8 cellular contexts compared by ENCODE assay signal in genomic region chr17:28612936-28613872, GRCh38. TPM values are rescaled to one million over a fixed set of nuclear protein-coding genes. Genes with fewer than 3 reads are reported as not detected.
A peak's percentile ranks its signal among the peaks of the same experiment; 100 is the strongest.
DNase-seq lines count a peak whose midpoint lies in the region; ATAC-seq, FAIRE-seq and TF ChIP-seq lines count a peak whose summit lies in the region.

No MANE protein-coding gene starts in this region.

- H4K8ac ChIP-seq in mesenchymal stem cell (ENCODE audit: low read length) = no peak overlapping the region

- no peak overlapping the region for H4K91ac ChIP-seq in mesenchymal stem cell (ENCODE audit: low read length)

- no peak overlapping the region for H2AK5ac ChIP-seq in mesenchymal stem cell (ENCODE audit: low read length, severe bottlenecking)

- H3K9me3 ChIP-seq in CD4-positive, alpha-beta T cell (ENCODE audit: control insufficient read depth, low read length) = no peaks in the 10 kb centered on the region
- H3K9me3 ChIP-seq in mesenchymal stem cell (ENCODE audit: control insufficient read depth, low read length) (no peaks in the 10 kb centered on the region), upper lobe of right lung (no peaks in the 10 kb centered on the region)

- POLR2A ChIA-PET in CD4-positive, alpha-beta T cell (lab: Charles Lee) = interaction anchor here (2.3 kb wide), 1 partner anchor 14 kb away, joined by 9 read pairs; no protein-coding TSS in a partner anchor
- POLR2A ChIA-PET in HEK293T (lab: Yijun Ruan, JAX) = interaction anchor here (0.6 to 1.2 kb wide), 2 partner anchors 14 to 32 kb away, joined by 3 read pairs; no protein-coding TSS in a partner anchor

- TF ChIP-seq CTCF in CD4-positive, alpha-beta T cell (IDR thresholded peaks at IDR 0.05) = peak; percentile 86
- TF ChIP-seq CTCF in upper lobe of right lung (IDR thresholded peaks at IDR 0.05) = peak; percentile 64

- H2AFZ ChIP-seq in mesenchymal stem cell (ENCODE audit: low read depth, low read length) = no peak overlapping the region

- H3K9me3 Mint-ChIP-seq in CD4-positive, alpha-beta T cell = no peaks in the 10 kb centered on the region

- no peak overlapping the region for H3K4me3 ChIP-seq in mesenchymal stem cell (ENCODE audit: insufficient read depth in 1 of 2, low read depth in 1 of 2, low read length in 2 of 2)
- H3K4me3 ChIP-seq in upper lobe of right lung = no peak overlapping the region

- H3K23ac ChIP-seq in mesenchymal stem cell (ENCODE audit: low read length in 2 of 2) = no peak overlapping the region

- H3K4me1 ChIP-seq in mesenchymal stem cell (ENCODE audit: control insufficient read depth, insufficient read depth, low read depth, low read length) = no peaks in the 10 kb centered on the region
- no peaks in the 10 kb centered on the region for H3K4me1 ChIP-seq in upper lobe of right lung

- no peak overlapping the region for H3K4ac ChIP-seq in mesenchymal stem cell (ENCODE audit: low read depth in 1 of 2, low read length in 2 of 2)

- peaks cover 2% of the 10 kb centered on the region for H3K79me1 ChIP-seq in mesenchymal stem cell (replicated peaks; ENCODE audit: low read length, poor library complexity, severe bottlenecking)

- peak overlapping the region; percentile 34 for H3K27ac Mint-ChIP-seq in CD4-positive, alpha-beta T cell

- H3K4me2 ChIP-seq in mesenchymal stem cell (ENCODE audit: low read length, poor library complexity, severe bottlenecking) = no peak overlapping the region

- no peak overlapping the region for H3K4me3 Mint-ChIP-seq in CD4-positive, alpha-beta T cell

- H3K27me3 ChIP-seq in CD4-positive, alpha-beta T cell (ENCODE audit: control insufficient read depth, insufficient read depth, low read length) = no peaks in the 10 kb centered on the region
- H3K27me3 ChIP-seq in mesenchymal stem cell (ENCODE audit: control insufficient read depth in 1 of 2, insufficient read depth in 1 of 2, low read length in 2 of 2) = no peaks in the 10 kb centered on the region
- no peaks in the 10 kb centered on the region for H3K27me3 ChIP-seq in upper lobe of right lung

- H3K27me3 Mint-ChIP-seq in CD4-positive, alpha-beta T cell = no peaks in the 10 kb centered on the region

- no peak overlapping the region for H3K27ac ChIP-seq in CD4-positive, alpha-beta T cell (ENCODE audit: low read depth, low read length)
- H3K27ac ChIP-seq in mesenchymal stem cell (ENCODE audit: low read length, poor library complexity, severe bottlenecking) = no peak overlapping the region
- no peak overlapping the region for H3K27ac ChIP-seq in upper lobe of right lung

- H2BK5ac ChIP-seq in mesenchymal stem cell (ENCODE audit: low read depth, low read length, poor library complexity, severe bottlenecking) = no peak overlapping the region

- no peak overlapping the region for H2BK12ac ChIP-seq in mesenchymal stem cell (ENCODE audit: low read length in 2 of 2)

- H2BK120ac ChIP-seq in mesenchymal stem cell (ENCODE audit: low read depth, low read length) = no peak overlapping the region

- CTCF ChIA-PET in CD4-positive, alpha-beta T cell (lab: Charles Lee) = interaction anchor here (1.0 to 1.9 kb wide), 9 partner anchors 13 to 119 kb away, joined by 3 to 9 read pairs (median 4); no protein-coding TSS in a partner anchor
- CTCF ChIA-PET in HEK293T (lab: Yijun Ruan, JAX) = interaction anchor here (0.7 to 1.4 kb wide), 6 partner anchors 8 to 374 kb away, joined by 3 to 7 read pairs (median 3); no protein-coding TSS in a partner anchor

- H3K9ac ChIP-seq in mesenchymal stem cell (ENCODE audit: low read length) = no peak overlapping the region

- no peak overlapping the region for H2BK15ac ChIP-seq in mesenchymal stem cell (ENCODE audit: low read depth, poor library complexity, severe bottlenecking)

- peaks cover 5% of the 10 kb centered on the region for H3K4me1 Mint-ChIP-seq in CD4-positive, alpha-beta T cell (ENCODE audit: low read depth)

- H3K36me3 ChIP-seq in mesenchymal stem cell (ENCODE audit: control insufficient read depth in 1 of 2, insufficient read depth in 2 of 2, low read depth in 1 of 2, low read length in 2 of 2) (peaks cover 58 to 86% of the 10 kb centered on the region in 2 experiments), upper lobe of right lung (peaks cover 50% of the 10 kb centered on the region)

- ATAC-seq in CD4-positive, alpha-beta T cell (ENCODE audit: poor library complexity) = peak; percentile 49
- peak; percentile 68 for ATAC-seq in upper lobe of right lung
- ATAC-seq in GM21381 (IDR thresholded peaks at IDR 0.05; ENCODE audit: unreplicated experiment) = no peak

- H3K18ac ChIP-seq in mesenchymal stem cell (ENCODE audit: low read depth in 1 of 2, low read length in 2 of 2) = no peak overlapping the region

- H3K14ac ChIP-seq in mesenchymal stem cell (ENCODE audit: low read length in 2 of 2) = no peak overlapping the region

- intact Hi-C loops in CD4-positive, alpha-beta T cell (cut with DNase I, micrococcal nuclease) = loop anchor here (1.0 to 5.0 kb wide), 3 partner anchors 64 to 119 kb away; no protein-coding TSS in a partner anchor
- intact Hi-C loops in upper lobe of right lung (cut with DNase I) = loop anchor here (5.0 kb wide), 1 partner anchor 116 kb away; no protein-coding TSS in a partner anchor

- DNase-seq in CD4-positive, alpha-beta T cell = peak; percentile 16 to 40 (median 25)
- DNase-seq in HEK293T (ENCODE audit: extremely low spot score) (peak; percentile 41), ecto neural progenitor cell (ENCODE audit: low spot score) (peak; percentile 72), mesenchymal stem cell (peak; percentile 47), upper lobe of right lung (no peak), RCC 7860 (ENCODE audit: low spot score) (no peak)
- DNase-seq in activated CD4-positive, CD25-positive, alpha-beta regulatory T cell treated with anti-CD3 and anti-CD28 coated beads, Interleukin-2, amount 50 U/mL, for 16 hours (ENCODE audit: low read depth, low spot score) = peak; percentile 19

- no peak for FAIRE-seq in RCC 7860 (lab: Jason Lieb, UNC)

- WGBS in mesenchymal stem cell = 94% methylated on average over 5 of the region's 6 CpGs

- peaks cover 57% of the 10 kb centered on the region for H3K36me3 Mint-ChIP-seq in CD4-positive, alpha-beta T cell (ENCODE audit: low read depth)

TF ChIP-seq in HEK293T, 16 proteins besides CTCF, POLR2A, EP300 and RAD21:
- TF ChIP-seq ZNF384 (IDR thresholded peaks at IDR 0.05) = no peak
- no peak for TF ChIP-seq LEF1 (IDR thresholded peaks at IDR 0.05; ENCODE audit: borderline replicate concordance)
- no peak for TF ChIP-seq CTBP1 (IDR thresholded peaks at IDR 0.05; ENCODE audit: borderline replicate concordance)
- TF ChIP-seq PKNOX1 (IDR thresholded peaks at IDR 0.05) = no peak
- TF ChIP-seq L3MBTL2 (conservative IDR thresholded peaks at IDR 0.05) = no peak
- no peak for TF ChIP-seq NFRKB (IDR thresholded peaks at IDR 0.05)
- TF ChIP-seq BHLHE40 (IDR thresholded peaks at IDR 0.05; ENCODE audit: borderline replicate concordance) = no peak
- TF ChIP-seq HDGF (IDR thresholded peaks at IDR 0.05; ENCODE audit: borderline replicate concordance) = no peak
- no peak for TF ChIP-seq SP1 (IDR thresholded peaks at IDR 0.05)
- TF ChIP-seq SUZ12 (IDR thresholded peaks at IDR 0.05) = no peak
- TF ChIP-seq FOXK2 (IDR thresholded peaks at IDR 0.05) = no peak
- no peak for TF ChIP-seq ELF4 (IDR thresholded peaks at IDR 0.05)
- no peak for TF ChIP-seq ARNT (IDR thresholded peaks at IDR 0.05)
- no peak for TF ChIP-seq FOXM1 (IDR thresholded peaks at IDR 0.05; ENCODE audit: borderline replicate concordance)
- TF ChIP-seq FOXA1 (IDR thresholded peaks at IDR 0.05) = no peak
- no peak for TF ChIP-seq TARDBP (IDR thresholded peaks at IDR 0.05)

RNA-seq across cellular contexts. Expression of gene RSKR, which starts 0.8 kb away (rescaled TPM):
- total RNA-seq in CD4-positive, alpha-beta T cell = 10 to 100 TPM; 13.7 to 14.8 TPM
- polyA plus RNA-seq in mesenchymal stem cell (2013, experiment 1 of 2) = 1.7 TPM
- 1.8 TPM for polyA plus RNA-seq in mesenchymal stem cell (2013, experiment 2 of 2)
- total RNA-seq in upper lobe of right lung = 12.3 TPM

RNA-seq across cellular contexts. Expression of gene SPAG5, which starts 14.4 kb away (rescaled TPM):
- 10 to 100 TPM; 15.4 to 17.0 TPM for total RNA-seq in CD4-positive, alpha-beta T cell
- 6.1 TPM for polyA plus RNA-seq in mesenchymal stem cell (2013, experiment 1 of 2)
- polyA plus RNA-seq in mesenchymal stem cell (2013, experiment 2 of 2) = 6.1 TPM
- 3.2 TPM for total RNA-seq in upper lobe of right lung

RNA-seq across cellular contexts. Expression of gene BLTP2, which starts 31.8 kb away (rescaled TPM):
- 100 to 1,000 TPM; 120 to 124 TPM for total RNA-seq in CD4-positive, alpha-beta T cell
- 54.8 TPM for polyA plus RNA-seq in mesenchymal stem cell (2013, experiment 1 of 2)
- polyA plus RNA-seq in mesenchymal stem cell (2013, experiment 2 of 2) = 57.3 TPM
- 145 TPM for total RNA-seq in upper lobe of right lung

RNA-seq across cellular contexts. Expression of gene ALDOC, which starts 36.5 kb away (rescaled TPM):
- total RNA-seq in CD4-positive, alpha-beta T cell = 10 to 100 TPM; 21.8 to 22.7 TPM
- 25.6 TPM for polyA plus RNA-seq in mesenchymal stem cell (2013, experiment 1 of 2)
- 26.4 TPM for polyA plus RNA-seq in mesenchymal stem cell (2013, experiment 2 of 2)
- 10.5 TPM for total RNA-seq in upper lobe of right lung

RNA-seq across cellular contexts. Expression of gene PIGS, which starts 41.9 kb away (rescaled TPM):
- total RNA-seq in CD4-positive, alpha-beta T cell = 10 to 100 TPM; 73.8 to 76.4 TPM
- 104 TPM for polyA plus RNA-seq in mesenchymal stem cell (2013, experiment 1 of 2)
- polyA plus RNA-seq in mesenchymal stem cell (2013, experiment 2 of 2) = 104 TPM
- 43.0 TPM for total RNA-seq in upper lobe of right lung

Comparison
In these comparisons a context has a peak if more than half of its experiments do, and no peak if none do; other contexts are left out.
1. DNase-seq: peak in CD4-positive, alpha-beta T cell (10 of 10), HEK293T (single experiment), activated CD4-positive, CD25-positive, alpha-beta regulatory T cell treated with anti-CD3 and anti-CD28 coated beads, Interleukin-2, amount 50 U/mL, for 16 hours (single experiment), ecto neural progenitor cell (single experiment) and mesenchymal stem cell (single experiment); none in upper lobe of right lung (single experiment) and RCC 7860 (single experiment).